Comparison of ENCODE assay signal across 8 cellular contexts in genomic region chr7:23469961-23470250, GRCh38. TPM values are rescaled to one million over a fixed set of nuclear protein-coding genes. Genes with fewer than 3 reads are reported as not detected.
DNase-seq lines count a peak whose midpoint lies in the region; ATAC-seq, FAIRE-seq and TF ChIP-seq lines count a peak whose summit lies in the region.

No MANE protein-coding gene starts in this region.

- H3K4me1 ChIP-seq in iPS DF 6.9 (ENCODE audit: control insufficient read depth, insufficient read depth, low read length) (peaks cover 3% of the 10 kb centered on the region; the same call in 1 of the 2 replicates), thymus (ENCODE audit: control insufficient read depth, insufficient read depth, low read length) (peaks cover 25% of the 10 kb centered on the region), small intestine (ENCODE audit: control insufficient read depth in 2 of 2, insufficient read depth in 1 of 2, low read depth in 1 of 2, low read length in 1 of 2) (peaks cover 10 to 18% of the 10 kb centered on the region in 2 donors)

- TF ChIP-seq CTCF in WTC11 (IDR thresholded peaks at IDR 0.05) = no peak

- no peak overlapping the region for H3K27ac Mint-ChIP-seq in activated naive CD4-positive, alpha-beta T cell treated with anti-CD3 and anti-CD28 coated beads for 36 hours
- peak overlapping the region; percentile 100 for H3K27ac Mint-ChIP-seq in WTC11

- ATAC-seq in WTC11 = no peak

- H3K27me3 ChIP-seq in iPS DF 6.9 (ENCODE audit: control insufficient read depth, insufficient read depth, low read length) (no peaks in the 10 kb centered on the region), thymus (ENCODE audit: control insufficient read depth, insufficient read depth) (peaks cover 77% of the 10 kb centered on the region), small intestine (ENCODE audit: control insufficient read depth in 2 of 2, insufficient read depth in 2 of 2, low read length in 2 of 2) (peaks cover 14 to 48% of the 10 kb centered on the region in 2 donors)

- WGBS in iPS DF 6.9 (ENCODE audit: insufficient coverage, insufficient read length) = no CpG with 5 or more reads among the region's 18 CpGs
- WGBS in thymus = 2% methylated on average over 18 of the region's 18 CpGs
- WGBS in small intestine, 3 donors = 1 to 2% (median 2%) methylated on average over 18 of the region's 18 CpGs

- H3K4me1 Mint-ChIP-seq in activated naive CD4-positive, alpha-beta T cell treated with anti-CD3 and anti-CD28 coated beads for 36 hours (ENCODE audit: low read depth) = peaks cover 31% of the 10 kb centered on the region
- peaks cover 29% of the 10 kb centered on the region for H3K4me1 Mint-ChIP-seq in WTC11

- H3K4me3 ChIP-seq in iPS DF 6.9 (ENCODE audit: low read length) (peak overlapping the region; percentile 97), thymus (ENCODE audit: low read length) (peak overlapping the region; percentile 60), small intestine (ENCODE audit: low read depth in 1 of 2, low read length in 2 of 2) (peak overlapping the region in 1 of 2 donors; percentile 33)

- peak overlapping the region; percentile 78 for H3K4me3 Mint-ChIP-seq in activated naive CD4-positive, alpha-beta T cell treated with anti-CD3 and anti-CD28 coated beads for 36 hours
- peak overlapping the region; percentile 97 for H3K4me3 Mint-ChIP-seq in WTC11

- peaks cover 68% of the 10 kb centered on the region for H3K27me3 Mint-ChIP-seq in activated naive CD4-positive, alpha-beta T cell treated with anti-CD3 and anti-CD28 coated beads for 36 hours (ENCODE audit: low read depth)
- H3K27me3 Mint-ChIP-seq in WTC11 (ENCODE audit: low read depth) = no peaks in the 10 kb centered on the region

- no peak overlapping the region for H3K27ac ChIP-seq in iPS DF 6.9 (ENCODE audit: low read length)
- H3K27ac ChIP-seq in thymus (ENCODE audit: low read depth) = peak overlapping the region; percentile 52
- H3K27ac ChIP-seq in small intestine (ENCODE audit: low read depth in 1 of 2, low read length in 1 of 2) = no peak overlapping the region

- H3K9me3 ChIP-seq in iPS DF 6.9 (ENCODE audit: control insufficient read depth, insufficient read depth, low read length) (no peaks in the 10 kb centered on the region), thymus (ENCODE audit: control insufficient read depth) (no peaks in the 10 kb centered on the region), small intestine (ENCODE audit: control insufficient read depth, low read depth) (no peaks in the 10 kb centered on the region)

- H3K36me3 ChIP-seq in iPS DF 6.9 (ENCODE audit: control insufficient read depth, insufficient read depth, low read length) (no peaks in the 10 kb centered on the region), thymus (ENCODE audit: control insufficient read depth, insufficient read depth) (no peaks in the 10 kb centered on the region), small intestine (ENCODE audit: control insufficient read depth in 2 of 2, insufficient read depth in 2 of 2, low read length in 2 of 2) (no peaks in the 10 kb centered on the region)

- no peak for DNase-seq in activated naive CD4-positive, alpha-beta T cell treated with anti-CD3 and anti-CD28 coated beads for 36 hours
- no peak for DNase-seq in activated naive CD4-positive, alpha-beta T cell treated with Interleukin-2 at 50 U/mL for 16 hours
- DNase-seq in WTC11 (ENCODE audit: low spot score) = no peak
- no peak for DNase-seq in iPS DF 6.9 (ENCODE audit: low read depth, low spot score)
- no peak for DNase-seq in NCI-H2227 (lab: John Stamatoyannopoulos, UW; ENCODE audit: unreplicated experiment)
- no peak for DNase-seq in small intestine
- DNase-seq in NCI-H128 (lab: John Stamatoyannopoulos, UW; ENCODE audit: unreplicated experiment) = no peak

- H3K36me3 Mint-ChIP-seq in activated naive CD4-positive, alpha-beta T cell treated with anti-CD3 and anti-CD28 coated beads for 36 hours (ENCODE audit: low read depth) = no peaks in the 10 kb centered on the region
- H3K36me3 Mint-ChIP-seq in WTC11 = peaks cover 11% of the 10 kb centered on the region

- POLR2A ChIA-PET in WTC11 (lab: Charles Lee) = interaction anchor here (0.8 to 1.3 kb wide), 7 partner anchors 14 to 112 kb away, joined by 3 to 4 read pairs (median 3); no protein-coding TSS in a partner anchor

- CTCF ChIA-PET in activated naive CD4-positive, alpha-beta T cell treated with anti-CD3 and anti-CD28 coated beads for 36 hours (lab: Charles Lee) = interaction anchor here (0.5 to 1.0 kb wide), 4 partner anchors 84 to 313 kb away, joined by 3 read pairs; no protein-coding TSS in a partner anchor
- CTCF ChIA-PET in WTC11 (lab: Charles Lee) = no interaction called here

- intact Hi-C loops in activated naive CD4-positive, alpha-beta T cell treated with anti-CD3 and anti-CD28 coated beads for 36 hours (cut with micrococcal nuclease) = loop anchor here (1.0 to 10.0 kb wide), 4 partner anchors 97 to 455 kb away; partner anchors contain the start of genes CCDC126, HYCC1 and KLHL7

- no peak for FAIRE-seq in small intestine (lab: Jason Lieb, UNC)

- H3K9me3 Mint-ChIP-seq in activated naive CD4-positive, alpha-beta T cell treated with anti-CD3 and anti-CD28 coated beads for 36 hours = no peaks in the 10 kb centered on the region
- no peaks in the 10 kb centered on the region for H3K9me3 Mint-ChIP-seq in WTC11

TF ChIP-seq in WTC11, 78 proteins besides CTCF, POLR2A, EP300 and RAD21:
- TF ChIP-seq CREB1 (CRISPR knock-in tag; IDR thresholded peaks at IDR 0.05) (no peak), ZMAT4 (CRISPR knock-in tag; IDR thresholded peaks at IDR 0.05) (no peak), ZNF425 (CRISPR knock-in tag; conservative IDR thresholded peaks at IDR 0.05) (no peak), RELA (CRISPR knock-in tag; IDR thresholded peaks at IDR 0.05; ENCODE audit: borderline replicate concordance) (no peak), AFF4 (CRISPR knock-in tag; IDR thresholded peaks at IDR 0.05; ENCODE audit: borderline replicate concordance) (no peak)

RNA-seq across cellular contexts. Expression of gene IGF2BP3, which starts 0.4 kb away (rescaled TPM):
- under 1 TPM; 0.29 to 0.54 TPM for total RNA-seq in activated naive CD4-positive, alpha-beta T cell treated with anti-CD3 and anti-CD28 coated beads for 36 hours
- total RNA-seq in WTC11 (2021) = 129 to 165 TPM (median 164 TPM) in 3 replicates
- polyA plus RNA-seq in thymus = 3.4 TPM
- polyA plus RNA-seq in small intestine = under 1 TPM in 1 of 3 donors, not detected in 2; 0.75 TPM

Comparison
In these comparisons a context has a peak if more than half of its experiments do, and no peak if none do; other contexts are left out.
1. RNA of gene IGF2BP3, which starts 0.4 kb away (total RNA-seq): 129 to 165 TPM in WTC11; 0.29 to 0.54 TPM in activated naive CD4-positive, alpha-beta T cell treated with anti-CD3 and anti-CD28 coated beads for 36 hours; every median in the first group is over 10 times any median in the second.